ENCODE assay signal across 1 cellular context in the genomic region with DNA sequence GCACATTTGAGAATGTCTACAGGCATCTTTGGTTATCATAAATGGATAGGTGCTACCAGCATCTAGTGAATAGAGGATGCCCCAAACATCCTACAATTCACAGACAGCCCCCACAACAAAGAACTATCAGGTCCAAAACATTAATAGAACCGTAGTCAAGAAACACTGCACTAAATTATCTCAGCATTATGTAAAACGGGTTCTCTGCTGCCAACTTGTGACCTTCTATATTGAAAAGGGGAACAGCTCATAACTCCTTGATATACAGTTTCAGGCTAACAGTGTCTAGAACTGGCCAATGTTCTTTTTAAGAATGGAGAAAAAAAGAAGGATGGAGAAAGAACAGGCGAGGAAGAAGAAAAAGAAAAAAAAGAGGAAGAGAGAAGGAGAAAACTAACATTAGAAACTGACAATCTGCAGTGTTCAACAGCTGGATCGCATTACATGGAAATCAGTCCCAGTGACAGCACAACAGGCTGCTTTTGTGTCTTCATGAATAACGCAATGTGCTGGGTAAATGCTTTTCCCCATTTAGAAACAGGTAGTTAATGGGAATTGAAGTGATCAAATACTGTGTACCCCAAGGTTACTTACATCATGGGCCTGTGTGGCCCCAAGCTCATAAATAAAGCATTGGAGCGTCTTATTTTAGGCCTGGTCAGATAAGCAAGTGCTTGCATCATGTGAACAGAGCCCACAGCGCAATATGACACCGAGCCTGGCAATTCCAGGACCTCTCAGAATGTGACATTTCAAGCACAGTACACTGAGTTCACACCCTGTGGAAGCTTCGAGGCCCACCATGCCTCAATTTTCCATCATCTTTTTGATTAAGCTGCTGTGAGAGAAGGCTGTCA.
TF ChIP-seq lines count a peak whose summit lies in the region.

No MANE protein-coding gene starts in this region.

TF ChIP-seq in GM23338, 12 proteins besides CTCF, POLR2A, EP300 and RAD21 (continued from another document):
- TF ChIP-seq, protein P1, sequence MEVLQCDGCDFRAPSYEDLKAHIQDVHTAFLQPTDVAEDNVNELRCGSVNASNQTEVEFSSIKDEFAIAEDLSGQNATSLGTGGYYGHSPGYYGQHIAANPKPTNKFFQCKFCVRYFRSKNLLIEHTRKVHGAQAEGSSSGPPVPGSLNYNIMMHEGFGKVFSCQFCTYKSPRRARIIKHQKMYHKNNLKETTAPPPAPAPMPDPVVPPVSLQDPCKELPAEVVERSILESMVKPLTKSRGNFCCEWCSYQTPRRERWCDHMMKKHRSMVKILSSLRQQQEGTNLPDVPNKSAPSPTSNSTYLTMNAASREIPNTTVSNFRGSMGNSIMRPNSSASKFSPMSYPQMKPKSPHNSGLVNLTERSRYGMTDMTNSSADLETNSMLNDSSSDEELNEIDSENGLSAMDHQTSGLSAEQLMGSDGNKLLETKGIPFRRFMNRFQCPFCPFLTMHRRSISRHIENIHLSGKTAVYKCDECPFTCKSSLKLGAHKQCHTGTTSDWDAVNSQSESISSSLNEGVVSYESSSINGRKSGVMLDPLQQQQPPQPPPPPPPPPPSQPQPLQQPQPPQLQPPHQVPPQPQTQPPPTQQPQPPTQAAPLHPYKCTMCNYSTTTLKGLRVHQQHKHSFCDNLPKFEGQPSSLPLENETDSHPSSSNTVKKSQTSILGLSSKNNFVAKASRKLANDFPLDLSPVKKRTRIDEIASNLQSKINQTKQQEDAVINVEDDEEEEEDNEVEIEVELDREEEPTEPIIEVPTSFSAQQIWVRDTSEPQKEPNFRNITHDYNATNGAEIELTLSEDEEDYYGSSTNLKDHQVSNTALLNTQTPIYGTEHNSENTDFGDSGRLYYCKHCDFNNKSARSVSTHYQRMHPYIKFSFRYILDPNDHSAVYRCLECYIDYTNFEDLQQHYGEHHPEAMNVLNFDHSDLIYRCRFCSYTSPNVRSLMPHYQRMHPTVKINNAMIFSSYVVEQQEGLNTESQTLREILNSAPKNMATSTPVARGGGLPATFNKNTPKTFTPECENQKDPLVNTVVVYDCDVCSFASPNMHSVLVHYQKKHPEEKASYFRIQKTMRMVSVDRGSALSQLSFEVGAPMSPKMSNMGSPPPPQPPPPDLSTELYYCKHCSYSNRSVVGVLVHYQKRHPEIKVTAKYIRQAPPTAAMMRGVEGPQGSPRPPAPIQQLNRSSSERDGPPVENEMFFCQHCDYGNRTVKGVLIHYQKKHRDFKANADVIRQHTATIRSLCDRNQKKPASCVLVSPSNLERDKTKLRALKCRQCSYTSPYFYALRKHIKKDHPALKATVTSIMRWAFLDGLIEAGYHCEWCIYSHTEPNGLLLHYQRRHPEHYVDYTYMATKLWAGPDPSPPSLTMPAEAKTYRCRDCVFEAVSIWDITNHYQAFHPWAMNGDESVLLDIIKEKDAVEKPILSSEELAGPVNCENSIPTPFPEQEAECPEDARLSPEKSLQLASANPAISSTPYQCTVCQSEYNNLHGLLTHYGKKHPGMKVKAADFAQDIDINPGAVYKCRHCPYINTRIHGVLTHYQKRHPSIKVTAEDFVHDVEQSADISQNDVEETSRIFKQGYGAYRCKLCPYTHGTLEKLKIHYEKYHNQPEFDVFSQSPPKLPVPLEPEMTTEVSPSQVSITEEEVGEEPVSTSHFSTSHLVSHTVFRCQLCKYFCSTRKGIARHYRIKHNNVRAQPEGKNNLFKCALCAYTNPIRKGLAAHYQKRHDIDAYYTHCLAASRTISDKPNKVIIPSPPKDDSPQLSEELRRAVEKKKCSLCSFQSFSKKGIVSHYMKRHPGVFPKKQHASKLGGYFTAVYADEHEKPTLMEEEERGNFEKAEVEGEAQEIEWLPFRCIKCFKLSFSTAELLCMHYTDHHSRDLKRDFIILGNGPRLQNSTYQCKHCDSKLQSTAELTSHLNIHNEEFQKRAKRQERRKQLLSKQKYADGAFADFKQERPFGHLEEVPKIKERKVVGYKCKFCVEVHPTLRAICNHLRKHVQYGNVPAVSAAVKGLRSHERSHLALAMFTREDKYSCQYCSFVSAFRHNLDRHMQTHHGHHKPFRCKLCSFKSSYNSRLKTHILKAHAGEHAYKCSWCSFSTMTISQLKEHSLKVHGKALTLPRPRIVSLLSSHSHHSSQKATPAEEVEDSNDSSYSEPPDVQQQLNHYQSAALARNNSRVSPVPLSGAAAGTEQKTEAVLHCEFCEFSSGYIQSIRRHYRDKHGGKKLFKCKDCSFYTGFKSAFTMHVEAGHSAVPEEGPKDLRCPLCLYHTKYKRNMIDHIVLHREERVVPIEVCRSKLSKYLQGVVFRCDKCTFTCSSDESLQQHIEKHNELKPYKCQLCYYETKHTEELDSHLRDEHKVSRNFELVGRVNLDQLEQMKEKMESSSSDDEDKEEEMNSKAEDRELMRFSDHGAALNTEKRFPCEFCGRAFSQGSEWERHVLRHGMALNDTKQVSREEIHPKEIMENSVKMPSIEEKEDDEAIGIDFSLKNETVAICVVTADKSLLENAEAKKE (CRISPR knock-in tag; IDR thresholded peaks at IDR 0.05): no peak
- TF ChIP-seq NANOG (IDR thresholded peaks at IDR 0.05; ENCODE audit: borderline replicate concordance): no peak
- TF ChIP-seq, protein P2, sequence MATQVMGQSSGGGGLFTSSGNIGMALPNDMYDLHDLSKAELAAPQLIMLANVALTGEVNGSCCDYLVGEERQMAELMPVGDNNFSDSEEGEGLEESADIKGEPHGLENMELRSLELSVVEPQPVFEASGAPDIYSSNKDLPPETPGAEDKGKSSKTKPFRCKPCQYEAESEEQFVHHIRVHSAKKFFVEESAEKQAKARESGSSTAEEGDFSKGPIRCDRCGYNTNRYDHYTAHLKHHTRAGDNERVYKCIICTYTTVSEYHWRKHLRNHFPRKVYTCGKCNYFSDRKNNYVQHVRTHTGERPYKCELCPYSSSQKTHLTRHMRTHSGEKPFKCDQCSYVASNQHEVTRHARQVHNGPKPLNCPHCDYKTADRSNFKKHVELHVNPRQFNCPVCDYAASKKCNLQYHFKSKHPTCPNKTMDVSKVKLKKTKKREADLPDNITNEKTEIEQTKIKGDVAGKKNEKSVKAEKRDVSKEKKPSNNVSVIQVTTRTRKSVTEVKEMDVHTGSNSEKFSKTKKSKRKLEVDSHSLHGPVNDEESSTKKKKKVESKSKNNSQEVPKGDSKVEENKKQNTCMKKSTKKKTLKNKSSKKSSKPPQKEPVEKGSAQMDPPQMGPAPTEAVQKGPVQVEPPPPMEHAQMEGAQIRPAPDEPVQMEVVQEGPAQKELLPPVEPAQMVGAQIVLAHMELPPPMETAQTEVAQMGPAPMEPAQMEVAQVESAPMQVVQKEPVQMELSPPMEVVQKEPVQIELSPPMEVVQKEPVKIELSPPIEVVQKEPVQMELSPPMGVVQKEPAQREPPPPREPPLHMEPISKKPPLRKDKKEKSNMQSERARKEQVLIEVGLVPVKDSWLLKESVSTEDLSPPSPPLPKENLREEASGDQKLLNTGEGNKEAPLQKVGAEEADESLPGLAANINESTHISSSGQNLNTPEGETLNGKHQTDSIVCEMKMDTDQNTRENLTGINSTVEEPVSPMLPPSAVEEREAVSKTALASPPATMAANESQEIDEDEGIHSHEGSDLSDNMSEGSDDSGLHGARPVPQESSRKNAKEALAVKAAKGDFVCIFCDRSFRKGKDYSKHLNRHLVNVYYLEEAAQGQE (IDR thresholded peaks at IDR 0.05; ENCODE audit: unreplicated experiment): no peak
